8 cellular contexts compared by ENCODE assay signal in genomic region chr6:158284340-158285210, GRCh38. TPM values are rescaled to one million over a fixed set of nuclear protein-coding genes. Genes with fewer than 3 reads are reported as not detected.
A peak's percentile ranks its signal among the peaks of the same experiment; 100 is the strongest.
DNase-seq lines count a peak whose midpoint lies in the region; ATAC-seq, FAIRE-seq and TF ChIP-seq lines count a peak whose summit lies in the region.

No MANE protein-coding gene starts in this region.

- H3K36me3 ChIP-seq in HEK293 (ENCODE audit: control insufficient read depth in 2 of 2, insufficient read depth in 1 of 2, low read length in 2 of 2) (peaks cover 0 to 3% of the 10 kb centered on the region in 2 experiments; a peak in 1 of 3 replicates), heart left ventricle (no peaks in the 10 kb centered on the region), sigmoid colon (no peaks in the 10 kb centered on the region)

- TF ChIP-seq POLR2A in heart left ventricle (IDR thresholded peaks at IDR 0.05): no peak
- TF ChIP-seq POLR2A in sigmoid colon (IDR thresholded peaks at IDR 0.05): no peak
- no peak for TF ChIP-seq POLR2A in GM12892 (IDR thresholded peaks at IDR 0.05; ENCODE audit: low read depth, low read length)

- no peak for TF ChIP-seq EP300 in sigmoid colon (IDR thresholded peaks at IDR 0.05)

- H3K9me3 ChIP-seq in HEK293 (ENCODE audit: control insufficient read depth, insufficient read depth, low read depth, low read length) (no peaks in the 10 kb centered on the region), heart left ventricle (no peaks in the 10 kb centered on the region), sigmoid colon (no peaks in the 10 kb centered on the region)

- 68 to 80% (median 69%) methylated on average over 12 of the region's 12 CpGs for WGBS in heart left ventricle, 4 donors
- WGBS in sigmoid colon, 2 donors: 79 to 83% methylated on average over 12 of the region's 12 CpGs

- H3K4me3 ChIP-seq in HEK293 (ENCODE audit: low read depth, low read length): no peak overlapping the region
- H3K4me3 ChIP-seq in WI38 (ENCODE audit: low read depth, low read length): peak overlapping the region; percentile 41
- no peak overlapping the region for H3K4me3 ChIP-seq in heart left ventricle
- peak overlapping the region in 1 of 4 donors; percentile 2 for H3K4me3 ChIP-seq in sigmoid colon

- TF ChIP-seq CTCF in HEK293 (tag by site-specific recombination; IDR thresholded peaks at IDR 0.05): no peak
- no peak for TF ChIP-seq CTCF in WI38 (IDR thresholded peaks at IDR 0.05; ENCODE audit: low read depth, low read length)
- TF ChIP-seq CTCF in heart left ventricle (IDR thresholded peaks at IDR 0.05): no peak
- no peak for TF ChIP-seq CTCF in sigmoid colon (IDR thresholded peaks at IDR 0.05)

- H3K27me3 ChIP-seq in heart left ventricle: no peaks in the 10 kb centered on the region
- no peaks in the 10 kb centered on the region for H3K27me3 ChIP-seq in sigmoid colon

- CTCF ChIA-PET in HEK293 (lab: Yijun Ruan, JAX): interaction anchor here (0.5 to 1.9 kb wide), 5 partner anchors 8 to 135 kb away, joined by 3 to 7 read pairs (median 4); no protein-coding TSS in a partner anchor

- peak overlapping the region; percentile 35 for H3K27ac ChIP-seq in HEK293 (ENCODE audit: extremely low read depth, low read depth, low read length)
- peak overlapping the region in 7 of 12 donors; percentile 7 to 76 (median 27) for H3K27ac ChIP-seq in heart left ventricle
- peak overlapping the region; percentile 29 to 77 (median 62) for H3K27ac ChIP-seq in sigmoid colon

- peak in 3 of 4 donors; percentile 33 to 80 (median 44) for ATAC-seq in heart left ventricle
- no peak for ATAC-seq in HG03342 (IDR thresholded peaks at IDR 0.05; ENCODE audit: unreplicated experiment)
- no peak for ATAC-seq in HG02610 (IDR thresholded peaks at IDR 0.05; ENCODE audit: unreplicated experiment)

- POLR2A ChIA-PET in HEK293 (lab: Yijun Ruan, JAX): no interaction called here

- DNase-seq in heart left ventricle: no peak
- no peak for DNase-seq in sigmoid colon
- no peak for DNase-seq in GM12892 (ENCODE audit: insufficient read length)
- no peak for DNase-seq in GF-D8 (lab: John Stamatoyannopoulos, UW)

- FAIRE-seq in GM12892 (lab: Jason Lieb, UNC): no peak

- intact Hi-C loops in heart left ventricle (cut with DNase I) (no loop called here), sigmoid colon (cut with DNase I) (no loop called here)

- H3K4me1 ChIP-seq in HEK293 (ENCODE audit: control insufficient read depth, insufficient read depth, low read length) (peaks cover 32% of the 10 kb centered on the region), heart left ventricle (peaks cover 0 to 44% (median 31%) of the 10 kb centered on the region in 12 donors), sigmoid colon (peaks cover 0 to 51% (median 34%) of the 10 kb centered on the region in 4 donors)

TF ChIP-seq in HEK293, 187 proteins besides CTCF, POLR2A, EP300 and RAD21:
- TF ChIP-seq ZSCAN30 (tag by site-specific recombination; IDR thresholded peaks at IDR 0.05) (0 out of 2 replicates have a peak, but pooled peaks have one; percentile 43), PRDM1 (tag by site-specific recombination; IDR thresholded peaks at IDR 0.05) (no peak), ZNF600 (tag by site-specific recombination; IDR thresholded peaks at IDR 0.05) (no peak), ZNF629 (tag by site-specific recombination; IDR thresholded peaks at IDR 0.05) (peak; percentile 57; the same call in 1 of the 2 replicates), ZNF645 (tag by site-specific recombination; IDR thresholded peaks at IDR 0.05) (no peak), BCL11A (tag by site-specific recombination; IDR thresholded peaks at IDR 0.05; ENCODE audit: low read depth) (0 out of 2 replicates have a peak, but pooled peaks have one; percentile 44), ZBTB17 (tag by site-specific recombination; IDR thresholded peaks at IDR 0.05) (peak; percentile 83), ZNF174 (tag by site-specific recombination; IDR thresholded peaks at IDR 0.05) (no peak), ZNF248 (tag by site-specific recombination; IDR thresholded peaks at IDR 0.05) (no peak), ZNF324 (tag by site-specific recombination; IDR thresholded peaks at IDR 0.05) (no peak)

RNA-seq across cellular contexts. Expression of gene TULP4, which starts 27.7 kb away (rescaled TPM):
- total RNA-seq in heart left ventricle (100 to 1,000 TPM in 5 of 9 donors, 10 to 100 TPM in 4; 84.5 to 134 (median 100) TPM), sigmoid colon (100 to 1,000 TPM in 3 of 4 donors, 10 to 100 TPM in 1; 98.7 to 142 (median 138) TPM)
- polyA plus RNA-seq in heart left ventricle (10 to 100 TPM in 1 of 2 donors, 1 to 10 TPM in 1; 9.6 to 16.2 TPM), sigmoid colon (10 to 100 TPM in 1 of 3 donors, 1 to 10 TPM in 2; 2.4 to 14.2 (median 5.1) TPM)
- polyA plus RNA-seq in GM12892 (2012; ENCODE audit: missing spikeins): 12.7 TPM

Comparison
In these comparisons a context has a peak if more than half of its experiments do, and no peak if none do; other contexts are left out.
1. ATAC-seq: peak in heart left ventricle (3 of 4); none in HG03342 (single experiment) and HG02610 (single experiment).
2. Peak in every context shown above with its lines, with median percentiles within 50 percentile points of each other: H3K27ac ChIP-seq.